ENCODE assay signal across 12 cellular contexts in the genomic region with DNA sequence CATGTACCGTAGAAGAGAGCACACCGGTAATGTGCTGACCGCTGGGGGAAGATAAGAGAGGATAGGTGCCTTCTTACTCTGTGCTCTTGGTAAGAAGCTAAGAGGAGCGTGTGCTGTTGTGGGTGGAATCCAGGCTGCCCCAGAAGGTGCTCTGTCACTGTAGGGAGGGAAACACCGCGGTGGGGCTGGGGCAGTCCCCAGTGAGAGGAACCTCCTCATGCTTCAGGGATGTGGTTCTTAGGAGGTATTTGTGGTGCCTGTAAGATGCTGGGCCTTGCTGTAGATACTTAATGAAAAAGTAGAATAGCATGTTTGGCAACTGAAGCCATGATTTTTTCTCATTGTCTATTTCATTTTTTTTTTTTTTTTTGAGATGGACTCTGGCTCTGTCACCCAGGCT. TPM values are rescaled to one million over a fixed set of nuclear protein-coding genes. Genes with fewer than 3 reads are reported as not detected.
DNase-seq lines count a peak whose midpoint lies in the region; ATAC-seq and TF ChIP-seq lines count a peak whose summit lies in the region.
"Had no signal": no experiment of that assay in that cellular context is flagged by ENCODE, and none has a peak within 500 bp of the region (broad histone marks: within the 10 kb centered on the region; RNA-seq: fewer than 3 reads in every experiment).

No MANE protein-coding gene starts in this region.

- H3K9me3 ChIP-seq in prostate gland = no peaks in the 10 kb centered on the region
- H3K9me3 ChIP-seq: spleen had no signal

- no peaks in the 10 kb centered on the region for H3K36me3 ChIP-seq in prostate gland
- H3K36me3 ChIP-seq: spleen had no signal

- H3K4me3 ChIP-seq in prostate gland = no peak overlapping the region

- peak; percentile 94 for ATAC-seq in HG02623 (IDR thresholded peaks at IDR 0.05; ENCODE audit: unreplicated experiment)

- H3K27ac ChIP-seq in prostate gland = no peak overlapping the region
- H3K27ac ChIP-seq: spleen had no signal

- 91% methylated on average over 6 of the region's 6 CpGs for WGBS in prostate gland

- intact Hi-C loops in prostate gland (cut with DNase I) = no loop called here

- no peaks in the 10 kb centered on the region for H3K4me1 ChIP-seq in prostate gland (replicated peaks)

- TF ChIP-seq POLR2A in prostate gland (IDR thresholded peaks at IDR 0.05) = no peak

- no peaks in the 10 kb centered on the region for H3K27me3 ChIP-seq in prostate gland (replicated peaks; ENCODE audit: insufficient read depth)

- TF ChIP-seq CTCF in prostate gland (IDR thresholded peaks at IDR 0.05) = no peak

- DNase-seq in activated effector memory CD4-positive, alpha-beta T cell treated with anti-CD3 and anti-CD28 coated beads, Interleukin-2, amount 50 U/mL, for 16 hours = peak; percentile 64
- no peak for DNase-seq in activated effector memory CD4-positive, alpha-beta T cell treated with Interleukin-2 at 50 U/mL for 16 hours
- DNase-seq in OCI-M1 (lab: John Stamatoyannopoulos, UW) (peak; percentile 11), SIG-M5 (lab: John Stamatoyannopoulos, UW) (no peak), MV-4-11 (lab: John Stamatoyannopoulos, UW) (no peak), prostate gland (ENCODE audit: low spot score) (no peak)
- DNase-seq in stimulated activated CD8-positive, alpha-beta memory T cell treated with anti-CD3 and anti-CD28 coated beads, Interleukin-4, amount 100 ng/mL, for 48 hours = peak; percentile 47
- DNase-seq: activated CD8-positive, alpha-beta memory T cell treated with anti-CD3 and anti-CD28 coated beads, Interleukin-2, amount 50 U/mL, for 4 hours; AML-193; left ventricle myocardium superior; spleen had no signal

RNA-seq across cellular contexts. Expression of a gene that starts 1.1 kb away (rescaled TPM):
- total RNA-seq in prostate gland = 10 to 100 TPM in 1 of 2 donors, 1 to 10 TPM in 1; 2.9 to 10.5 TPM

RNA-seq across cellular contexts. Expression of a gene that starts 20.9 kb away (rescaled TPM):
- 1,000 to 10,000 TPM; 1,200 to 3,706 TPM for total RNA-seq in prostate gland

RNA-seq across cellular contexts. Expression of a gene that starts 37.9 kb away (rescaled TPM):
- 10 to 100 TPM; 19.1 to 31.5 TPM for total RNA-seq in prostate gland

Comparison
In these comparisons a context has a peak if more than half of its experiments do, and no peak if none do; other contexts are left out.
1. DNase-seq: peak in activated effector memory CD4-positive, alpha-beta T cell treated with anti-CD3 and anti-CD28 coated beads, Interleukin-2, amount 50 U/mL, for 16 hours (single experiment), OCI-M1 (single experiment) and stimulated activated CD8-positive, alpha-beta memory T cell treated with anti-CD3 and anti-CD28 coated beads, Interleukin-4, amount 100 ng/mL, for 48 hours (single experiment); none in activated effector memory CD4-positive, alpha-beta T cell treated with Interleukin-2 at 50 U/mL for 16 hours (single experiment), SIG-M5 (single experiment), MV-4-11 (single experiment) and prostate gland (single experiment).